1 cellular context compared by ENCODE assay signal in genomic region chrX:12950851-12951589, GRCh38.
TF ChIP-seq lines count a peak whose summit lies in the region.

No MANE protein-coding gene starts in this region.

TF ChIP-seq in K562, 482 proteins besides CTCF, POLR2A, EP300 and RAD21 (continued from another document and continues in another):
- TF ChIP-seq HBP1 (CRISPR knock-in tag; IDR thresholded peaks at IDR 0.05), result 0 out of 2 replicates have a peak, but pooled peaks have one; percentile 39
- no peak for TF ChIP-seq ID3 (CRISPR knock-in tag; IDR thresholded peaks at IDR 0.05)
- TF ChIP-seq ID3 (tag; IDR thresholded peaks at IDR 0.05), result no peak
- no peak for TF ChIP-seq ZNF778 (CRISPR knock-in tag; IDR thresholded peaks at IDR 0.05)
- TF ChIP-seq ETS2 (tag; IDR thresholded peaks at IDR 0.05; ENCODE audit: borderline replicate concordance, poor library complexity, severe bottlenecking), result no peak
- TF ChIP-seq CREB3L1 (IDR thresholded peaks at IDR 0.05; ENCODE audit: borderline replicate concordance, low read depth), result no peak
- TF ChIP-seq SRF (CRISPR knock-in tag; IDR thresholded peaks at IDR 0.05), result no peak
- TF ChIP-seq FOXP4 (CRISPR knock-in tag; IDR thresholded peaks at IDR 0.05; ENCODE audit: borderline replicate concordance), result no peak
- no peak for TF ChIP-seq E4F1 (CRISPR knock-in tag; IDR thresholded peaks at IDR 0.05; ENCODE audit: borderline replicate concordance)
- no peak for TF ChIP-seq HIVEP1 (CRISPR knock-in tag; IDR thresholded peaks at IDR 0.05)
- TF ChIP-seq ZFP91 (CRISPR knock-in tag; IDR thresholded peaks at IDR 0.05), result no peak
- TF ChIP-seq TFAM (CRISPR knock-in tag; conservative IDR thresholded peaks at IDR 0.05), result no peak
- no peak for TF ChIP-seq NR1H2 (CRISPR knock-in tag; IDR thresholded peaks at IDR 0.05)
- no peak for TF ChIP-seq HMG20A (CRISPR knock-in tag; conservative IDR thresholded peaks at IDR 0.05)
- no peak for TF ChIP-seq PATZ1 (CRISPR knock-in tag; IDR thresholded peaks at IDR 0.05; ENCODE audit: borderline replicate concordance)
- TF ChIP-seq NR2C2 (CRISPR knock-in tag; IDR thresholded peaks at IDR 0.05), result no peak
- TF ChIP-seq NR2C2 (tag; IDR thresholded peaks at IDR 0.05), result peak; percentile 5; the same call in 1 of the 2 replicates
- TF ChIP-seq PKNOX1 (IDR thresholded peaks at IDR 0.05), result no peak
- peak; percentile 52 for TF ChIP-seq PRDM10 (IDR thresholded peaks at IDR 0.05; ENCODE audit: partially characterized antibody)
- TF ChIP-seq MCM2 (IDR thresholded peaks at IDR 0.05; ENCODE audit: low read depth), result no peak
- TF ChIP-seq ZNF324 (CRISPR knock-in tag; IDR thresholded peaks at IDR 0.05), result no peak
- no peak for TF ChIP-seq DACH1 (IDR thresholded peaks at IDR 0.05; ENCODE audit: partially characterized antibody)
- no peak for TF ChIP-seq RB1 (IDR thresholded peaks at IDR 0.05; ENCODE audit: low read depth)
- TF ChIP-seq ZBTB12 (CRISPR knock-in tag; IDR thresholded peaks at IDR 0.05), result no peak
- TF ChIP-seq SUPT5H (IDR thresholded peaks at IDR 0.05), result no peak
- no peak for TF ChIP-seq KLF6 (CRISPR knock-in tag; IDR thresholded peaks at IDR 0.05; ENCODE audit: borderline replicate concordance)
- TF ChIP-seq ILK (tag; IDR thresholded peaks at IDR 0.05; ENCODE audit: borderline replicate concordance, low read depth), result no peak
- TF ChIP-seq POLR2H (tag; IDR thresholded peaks at IDR 0.05; ENCODE audit: low read depth), result 0 out of 2 replicates have a peak, but pooled peaks have one; percentile 26
- peak; percentile 58 for TF ChIP-seq ZFX (CRISPR knock-in tag; IDR thresholded peaks at IDR 0.05)
- no peak for TF ChIP-seq ZZZ3 (IDR thresholded peaks at IDR 0.05)
- no peak for TF ChIP-seq ZNF507 (tag; conservative IDR thresholded peaks at IDR 0.05)
- no peak for TF ChIP-seq HLTF (IDR thresholded peaks at IDR 0.05)
- TF ChIP-seq HOXB6 (CRISPR knock-in tag; IDR thresholded peaks at IDR 0.05; ENCODE audit: borderline replicate concordance), result no peak
- no peak for TF ChIP-seq ETV6 (IDR thresholded peaks at IDR 0.05; ENCODE audit: borderline replicate concordance in 1 of 2, low read depth in 2 of 2, low read length in 1 of 2)
- no peak for TF ChIP-seq ETV6 (CRISPR knock-in tag; IDR thresholded peaks at IDR 0.05; ENCODE audit: borderline replicate concordance)
- TF ChIP-seq YY1 (IDR thresholded peaks at IDR 0.05; ENCODE audit: borderline replicate concordance in 1 of 3, control insufficient read depth in 1 of 3, extremely low read depth in 1 of 3, insufficient read depth in 3 of 3, insufficient read length in 1 of 3, insufficient replicate concordance in 2 of 3, low read depth in 1 of 3, low read length in 2 of 3), result peak; percentile 13 to 90 (median 75)
- TF ChIP-seq NFIX (CRISPR knock-in tag; IDR thresholded peaks at IDR 0.05; ENCODE audit: low read depth), result no peak
- TF ChIP-seq COPS2 (conservative IDR thresholded peaks at IDR 0.05), result no peak
- no peak for TF ChIP-seq FOSL1 (tag; conservative IDR thresholded peaks at IDR 0.05)
- TF ChIP-seq TBP (optimal IDR thresholded peaks at IDR 0.05; ENCODE audit: low read depth, low read length), result peak; percentile 14
- no peak for TF ChIP-seq HINFP (tag; conservative IDR thresholded peaks at IDR 0.05; ENCODE audit: low read depth)
